15 cellular contexts compared by ENCODE assay signal in the genomic region with DNA sequence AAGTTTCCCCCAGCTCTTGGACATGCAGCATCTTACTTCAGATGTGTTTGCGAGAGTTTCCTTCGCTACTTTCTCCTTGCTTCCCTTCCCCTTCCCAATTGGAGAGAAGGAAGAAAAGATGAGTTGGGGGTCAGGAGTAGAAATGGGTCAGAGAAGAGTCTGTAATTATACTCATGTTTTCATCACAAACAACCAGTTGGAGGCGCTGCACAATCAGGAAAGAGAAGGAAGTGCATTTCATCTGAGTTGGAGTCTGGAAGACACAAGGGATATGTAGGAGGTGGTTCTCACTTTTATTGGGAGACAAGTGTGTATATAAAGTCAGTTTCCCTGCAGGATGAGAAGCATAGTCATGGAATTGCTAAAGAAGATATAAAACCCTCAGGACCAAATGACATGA. TPM values are rescaled to one million over a fixed set of nuclear protein-coding genes. Genes with fewer than 3 reads are reported as not detected.
DNase-seq lines count a peak whose midpoint lies in the region; ATAC-seq and TF ChIP-seq lines count a peak whose summit lies in the region.
"Had no signal": no experiment of that assay in that cellular context is flagged by ENCODE, and none has a peak within 500 bp of the region (broad histone marks: within the 10 kb centered on the region; RNA-seq: fewer than 3 reads in every experiment).

No MANE protein-coding gene starts in this region.

- no peaks in the 10 kb centered on the region for H3K9me2 ChIP-seq in OCI-LY1 (ENCODE audit: low read depth, low read length)

- CTCF ChIA-PET in A673 (lab: Charles Lee) = no interaction called here
- CTCF ChIA-PET in CD4-positive, alpha-beta memory T cell (lab: Charles Lee; ENCODE audit: partially characterized antibody) = no interaction called here

- DNase-seq in A673 (ENCODE audit: low spot score) = peak; percentile 34
- DNase-seq in epithelial cell of proximal tubule (ENCODE audit: low read depth) = no peak
- DNase-seq in CD4-positive, alpha-beta memory T cell = no peak
- DNase-seq in activated CD8-positive, alpha-beta memory T cell treated with anti-CD3 and anti-CD28 coated beads for 24 hours = no peak
- DNase-seq: activated CD8-positive, alpha-beta memory T cell treated with anti-CD3 and anti-CD28 coated beads, Interleukin-2, amount 50 U/mL, for 48 hours; amniotic stem cell; NK-92 treated with Interleukin-12 subunit alpha and Interleukin-12 subunit beta, amount 100 ng/mL, for 24 hours; T-helper 9 cell; upper lobe of left lung had no signal

- H3K9ac ChIP-seq in OCI-LY1 (ENCODE audit: low read length) = no peak overlapping the region

- peaks cover 0 to 2% of the 10 kb centered on the region in 2 donors for H3K27me3 Mint-ChIP-seq in CD4-positive, alpha-beta memory T cell

- TF ChIP-seq CTCF in A673 (conservative IDR thresholded peaks at IDR 0.05; ENCODE audit: low read depth, low read length) (peak; percentile 50), GM12872 (IDR thresholded peaks at IDR 0.05; ENCODE audit: insufficient read depth, low read depth, low read length) (peak; percentile 23; the same call in 1 of the 3 replicates), OCI-LY1 (IDR thresholded peaks at IDR 0.05; ENCODE audit: low read length) (peak; percentile 62), epithelial cell of proximal tubule (conservative IDR thresholded peaks at IDR 0.05; ENCODE audit: low read depth, low read length) (peak; percentile 29)

- POLR2A ChIA-PET in A673 (lab: Charles Lee; ENCODE audit: low non-redundant PET) = no interaction called here
- POLR2A ChIA-PET in CD4-positive, alpha-beta memory T cell (lab: Charles Lee; ENCODE audit: partially characterized antibody) = no interaction called here

- H3K36me3 Mint-ChIP-seq in CD4-positive, alpha-beta memory T cell = peaks cover 1 to 14% of the 10 kb centered on the region in 2 donors

- intact Hi-C loops in A673 (cut with micrococcal nuclease; ENCODE audit: unreplicated experiment) = no loop called here
- intact Hi-C loops in CD4-positive, alpha-beta memory T cell (cut with micrococcal nuclease) = no loop called here

- no peak overlapping the region for H3K27ac Mint-ChIP-seq in CD4-positive, alpha-beta memory T cell

- H3K9me3 ChIP-seq in A673 (ENCODE audit: low read depth, low read length, poor library complexity, severe bottlenecking) (no peaks in the 10 kb centered on the region), OCI-LY1 (ENCODE audit: low read length) (no peaks in the 10 kb centered on the region)
- no peaks in the 10 kb centered on the region for H3K9me3 ChIP-seq in CD4-positive, alpha-beta memory T cell (ENCODE audit: control insufficient read depth in 1 of 2, low read length in 2 of 2)
- H3K9me3 ChIP-seq: upper lobe of left lung had no signal

- H3F3A ChIP-seq in OCI-LY1 (ENCODE audit: insufficient read depth, low read length) = no peaks in the 10 kb centered on the region

- no peaks in the 10 kb centered on the region for H4K20me1 ChIP-seq in OCI-LY1 (ENCODE audit: insufficient read depth, low read length)

- no peaks in the 10 kb centered on the region for H3K9me3 Mint-ChIP-seq in CD4-positive, alpha-beta memory T cell

- no peaks in the 10 kb centered on the region for H3K79me2 ChIP-seq in OCI-LY1 (ENCODE audit: insufficient read depth, low read length)

- no peak overlapping the region for H3K4me2 ChIP-seq in OCI-LY1 (ENCODE audit: low read length)

- no peak overlapping the region for H3K4me3 ChIP-seq in A673 (ENCODE audit: low read depth, low read length, poor library complexity, severe bottlenecking)
- H3K4me3 ChIP-seq in OCI-LY1 (ENCODE audit: low read depth, low read length, poor library complexity, severe bottlenecking) = no peak overlapping the region
- no peak overlapping the region for H3K4me3 ChIP-seq in epithelial cell of proximal tubule (ENCODE audit: low read depth, low read length)
- H3K4me3 ChIP-seq in CD4-positive, alpha-beta memory T cell (ENCODE audit: low read length in 2 of 2) = no peak overlapping the region
- H3K4me3 ChIP-seq: skin epidermis, upper lobe of left lung had no signal

- no peak for ATAC-seq in GM21723 (IDR thresholded peaks at IDR 0.05; ENCODE audit: unreplicated experiment)
- no peak for ATAC-seq in HG03039 (IDR thresholded peaks at IDR 0.05; ENCODE audit: unreplicated experiment)

- no peak overlapping the region for H3K27ac ChIP-seq in A673 (ENCODE audit: low read depth, low read length, poor library complexity, severe bottlenecking)
- no peak overlapping the region for H3K27ac ChIP-seq in OCI-LY1 (ENCODE audit: low read depth, low read length, poor library complexity, severe bottlenecking)
- H3K27ac ChIP-seq in CD4-positive, alpha-beta memory T cell (ENCODE audit: low read depth, low read length) = no peak overlapping the region
- H3K27ac ChIP-seq: skin epidermis, upper lobe of left lung had no signal

- no peak overlapping the region for H3K4me3 Mint-ChIP-seq in CD4-positive, alpha-beta memory T cell

- H3K27me3 ChIP-seq in A673 (replicated peaks; ENCODE audit: insufficient read depth, low read depth, low read length, poor library complexity) = no peaks in the 10 kb centered on the region
- no peaks in the 10 kb centered on the region for H3K27me3 ChIP-seq in OCI-LY1 (ENCODE audit: insufficient read depth, low read length)
- no peaks in the 10 kb centered on the region for H3K27me3 ChIP-seq in CD4-positive, alpha-beta memory T cell (ENCODE audit: insufficient read depth, low read length)
- H3K27me3 ChIP-seq: upper lobe of left lung had no signal

- H3K4me1 ChIP-seq in A673 (ENCODE audit: insufficient read depth, low read length, poor library complexity, severe bottlenecking) (no peaks in the 10 kb centered on the region), OCI-LY1 (ENCODE audit: insufficient read depth, low read length, severe bottlenecking) (no peaks in the 10 kb centered on the region)
- no peaks in the 10 kb centered on the region for H3K4me1 ChIP-seq in CD4-positive, alpha-beta memory T cell (ENCODE audit: insufficient read depth, low read length)
- H3K4me1 ChIP-seq: upper lobe of left lung had no signal

- H3K36me3 ChIP-seq in A673 (ENCODE audit: insufficient read depth, low read length, poor library complexity, severe bottlenecking) (no peaks in the 10 kb centered on the region), OCI-LY1 (ENCODE audit: insufficient read depth, low read length) (peaks cover 3% of the 10 kb centered on the region; the same call in 1 of the 2 replicates)
- H3K36me3 ChIP-seq in CD4-positive, alpha-beta memory T cell (ENCODE audit: insufficient read depth, low read length) = peaks cover 6% of the 10 kb centered on the region

- H2AFZ ChIP-seq in OCI-LY1 (ENCODE audit: low read length) = no peak overlapping the region

- no peaks in the 10 kb centered on the region for H3K4me1 Mint-ChIP-seq in CD4-positive, alpha-beta memory T cell

- BruUV-seq in A673 (replicated peaks; lab: Mats Ljungman, UMichigan) = no TSS peak

RNA-seq across cellular contexts. Expression of a gene that starts 31.3 kb away (rescaled TPM):
- total RNA-seq in A673 (2021) (not detected in 2 replicates), epithelial cell of proximal tubule (not detected in 2 replicates)
- total RNA-seq in CD4-positive, alpha-beta memory T cell = not detected
- polyA plus RNA-seq in CD4-positive, alpha-beta memory T cell = not detected
- polyA plus RNA-seq: BJ had no signal
